Comparison of ENCODE assay signal across 27 cellular contexts in genomic region chr6:7493866-7494265, GRCh38.
"Had no signal": no experiment of that assay in that cellular context is flagged by ENCODE, and none has a peak within 500 bp of the region (broad histone marks: within the 10 kb centered on the region; RNA-seq: fewer than 3 reads in every experiment).

No MANE protein-coding gene starts in this region.

- H3K27me3 ChIP-seq: colonic mucosa, esophagus squamous epithelium, foreskin keratinocyte, gastrocnemius medialis had no signal

- H3K4me3 ChIP-seq: colonic mucosa, coronary artery, dorsolateral prefrontal cortex, esophagus muscularis mucosa, esophagus squamous epithelium, gastrocnemius medialis, gastroesophageal sphincter, heart left ventricle had no signal

- FAIRE-seq: colon, endometrium, endothelial cell of umbilical vein, frontal cortex had no signal

- H3K36me3 ChIP-seq: colonic mucosa, esophagus muscularis mucosa, esophagus squamous epithelium, gastrocnemius medialis, gastroesophageal sphincter, heart left ventricle had no signal

- H3K9me3 ChIP-seq: colonic mucosa, esophagus squamous epithelium, gastrocnemius medialis, gastroesophageal sphincter had no signal

- DNase-seq: colonic mucosa; cortex of kidney; dermis blood vessel endothelial cell; dorsolateral prefrontal cortex; effector CD4-positive, alpha-beta T cell; effector CD8-positive, alpha-beta T cell; effector memory CD4-positive, alpha-beta T cell; effector memory CD8-positive, alpha-beta T cell; endodermal cell; erythroblast; esophagus squamous epithelium; foreskin fibroblast; foreskin keratinocyte; foreskin melanocyte; gastrocnemius medialis; glutamatergic neuron; head of caudate nucleus; heart left ventricle had no signal

- ATAC-seq: effector memory CD8-positive, alpha-beta T cell; esophagus mucosa; foreskin keratinocyte; gastrocnemius medialis; gastroesophageal sphincter; heart left ventricle had no signal

- H3K4me1 ChIP-seq: colonic mucosa, esophagus muscularis mucosa, gastrocnemius medialis, gastroesophageal sphincter, heart left ventricle had no signal

- H3K27ac ChIP-seq: colonic mucosa, coronary artery, dorsolateral prefrontal cortex, epithelial cell of prostate, esophagus muscularis mucosa, esophagus squamous epithelium, foreskin keratinocyte, gastrocnemius medialis, gastroesophageal sphincter, heart left ventricle had no signal
